Comparison of ENCODE assay signal across 8 cellular contexts in genomic region chr2:238846503-238847431, GRCh38. TPM values are rescaled to one million over a fixed set of nuclear protein-coding genes. Genes with fewer than 3 reads are reported as not detected.
DNase-seq lines count a peak whose midpoint lies in the region; ATAC-seq and TF ChIP-seq lines count a peak whose summit lies in the region.
"Had no signal": no experiment of that assay in that cellular context is flagged by ENCODE, and none has a peak within 500 bp of the region (broad histone marks: within the 10 kb centered on the region; RNA-seq: fewer than 3 reads in every experiment).

No MANE protein-coding gene starts in this region.

- H3K4me1 ChIP-seq in RWPE2 (ENCODE audit: insufficient read depth, poor library complexity, severe bottlenecking): peaks cover 10% of the 10 kb centered on the region
- no peaks in the 10 kb centered on the region for H3K4me1 ChIP-seq in mucosa of descending colon (ENCODE audit: low read depth)
- H3K4me1 ChIP-seq in upper lobe of left lung: peaks cover 7 to 34% (median 23%) of the 10 kb centered on the region in 4 donors

- intact Hi-C loops in mucosa of descending colon (cut with DNase I, micrococcal nuclease): no loop called here

- H3K36me3 ChIP-seq in RWPE2 (ENCODE audit: low read depth) (peaks cover 20% of the 10 kb centered on the region), mucosa of descending colon (ENCODE audit: low read depth) (no peaks in the 10 kb centered on the region), upper lobe of left lung (no peaks in the 10 kb centered on the region)

- 9 to 11% methylated on average over 22 to 62 of the region's 94 CpGs for WGBS in upper lobe of left lung, 2 donors

- H3K27ac ChIP-seq in RWPE2 (ENCODE audit: poor library complexity, severe bottlenecking) (peak overlapping the region; percentile 58), upper lobe of left lung (peak overlapping the region in 3 of 4 donors; percentile 50 to 79 (median 68))

- no peak for TF ChIP-seq EP300 in upper lobe of left lung (IDR thresholded peaks at IDR 0.05)

- DNase-seq in RWPE2 (ENCODE audit: low spot score): no peak
- DNase-seq in fibroblast of peridontal ligament (ENCODE audit: extremely low read depth): peak; percentile 47
- no peak for DNase-seq in mucosa of descending colon
- DNase-seq in upper lobe of left lung: peak in 1 of 2 donors; percentile 87
- no peak for DNase-seq in NCI-H1048 (lab: John Stamatoyannopoulos, UW)
- no peak for DNase-seq in AG08395 (ENCODE audit: low spot score)
- DNase-seq: activated T-cell treated with anti-CD3 and anti-CD28 coated beads, Interleukin-2, amount 50 U/mL, for 48 hours had no signal

- TF ChIP-seq POLR2A in upper lobe of left lung (IDR thresholded peaks at IDR 0.05): no peak

- no peaks in the 10 kb centered on the region for H3K9me3 ChIP-seq in RWPE2 (ENCODE audit: severe bottlenecking)
- H3K9me3 ChIP-seq in mucosa of descending colon: no peaks in the 10 kb centered on the region
- H3K9me3 ChIP-seq in upper lobe of left lung: no peaks in the 10 kb centered on the region

- H3K27me3 ChIP-seq in RWPE2 (ENCODE audit: insufficient read depth, poor library complexity, severe bottlenecking) (no peaks in the 10 kb centered on the region), upper lobe of left lung (peaks cover 0 to 28% (median 14%) of the 10 kb centered on the region in 4 donors)

- ATAC-seq in RWPE2 (ENCODE audit: low read depth) (no peak), mucosa of descending colon (peak; percentile 54), upper lobe of left lung (ENCODE audit: low FRiP score in 2 of 2) (peak; percentile 73 to 79), GM18907 (IDR thresholded peaks at IDR 0.05; ENCODE audit: unreplicated experiment) (no peak)

- TF ChIP-seq CTCF in RWPE2 (IDR thresholded peaks at IDR 0.05; ENCODE audit: poor library complexity, severe bottlenecking): no peak
- TF ChIP-seq CTCF in mucosa of descending colon (IDR thresholded peaks at IDR 0.05): no peak
- TF ChIP-seq CTCF in upper lobe of left lung (IDR thresholded peaks at IDR 0.05): no peak

- H3K4me3 ChIP-seq in RWPE2 (ENCODE audit: severe bottlenecking) (peak overlapping the region; percentile 72), mucosa of descending colon (no peak overlapping the region), upper lobe of left lung (peak overlapping the region in 3 of 4 donors; percentile 53 to 76 (median 71))

RNA-seq across cellular contexts. Expression of gene TWIST2, which starts 1.1 kb away (rescaled TPM):
- total RNA-seq in mucosa of descending colon (10 to 100 TPM in 1 of 3 donors, 1 to 10 TPM in 2; 1.1 to 13.4 (median 3.1) TPM), upper lobe of left lung (10 to 100 TPM; 10.5 to 29.3 (median 23.4) TPM)

Comparison
In these comparisons a context has a peak if more than half of its experiments do, and no peak if none do; other contexts are left out.
1. ATAC-seq: peak in mucosa of descending colon (single experiment) and upper lobe of left lung (2 of 2); none in RWPE2 (single experiment) and GM18907 (single experiment).